ENCODE assay signal across 8 cellular contexts in the genomic region with DNA sequence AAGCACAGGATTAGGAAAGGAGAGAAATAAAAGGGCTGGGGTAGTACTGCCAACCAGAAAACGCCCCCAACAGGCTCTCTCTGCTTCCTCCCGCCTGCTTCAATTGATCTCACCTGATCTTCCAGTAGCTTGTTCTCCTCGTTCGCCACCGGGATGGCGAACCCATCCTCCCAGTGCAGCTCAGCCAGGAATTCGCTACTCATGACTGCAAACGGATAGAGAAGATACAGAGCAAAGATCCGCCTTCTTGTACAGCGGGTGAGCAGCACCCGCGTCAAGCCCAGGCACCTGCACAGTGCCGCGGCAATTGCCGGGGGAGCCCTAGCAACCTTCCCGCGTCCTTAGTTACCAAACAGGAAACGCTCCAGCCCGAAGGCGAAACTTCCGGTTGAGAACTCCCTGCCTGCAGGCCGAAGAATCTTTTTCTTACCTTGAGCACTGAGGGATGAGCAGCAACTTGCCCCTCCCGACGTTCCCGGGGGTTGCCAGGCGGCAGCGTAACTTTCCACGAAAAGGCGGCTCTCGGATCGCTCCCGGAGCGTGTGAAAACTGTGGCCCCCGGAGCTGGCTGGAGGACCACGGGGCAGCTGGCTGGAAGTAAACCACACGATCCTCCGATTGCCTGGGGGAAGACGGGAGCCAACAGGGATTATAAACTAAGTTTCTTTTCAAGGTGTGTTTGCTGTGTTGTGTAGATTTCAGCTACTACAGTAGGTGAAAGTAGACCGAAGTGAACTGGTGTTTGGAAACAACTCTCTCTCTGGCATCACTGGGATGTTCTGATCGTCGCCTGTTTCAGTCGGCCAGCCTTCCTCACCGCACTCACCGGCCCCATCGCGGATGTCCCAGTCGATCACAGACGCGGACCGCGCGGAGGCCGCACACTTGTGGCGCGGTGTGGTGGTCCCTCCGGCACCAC. TPM values are rescaled to one million over a fixed set of nuclear protein-coding genes. Genes with fewer than 3 reads are reported as not detected.
DNase-seq lines count a peak whose midpoint lies in the region; ATAC-seq and TF ChIP-seq lines count a peak whose summit lies in the region.

Gene CCDC39, minus strand, starts transcription at position 312 of the 919 bp plus-strand sequence. Its CDS starts 109 bp downstream, at position 203.

- H4K20me1 ChIP-seq in BLaER1 treated with 17β-estradiol and CSF1 and Interleukin-3, amounts not matched to agents 10 nM and 100 nM, result no peaks in the 10 kb centered on the region

- intact Hi-C loops in esophagus squamous epithelium (cut with DNase I), result no loop called here

- peaks cover 0 to 39% (median 10%) of the 10 kb centered on the region in 7 donors for H3K9me3 Mint-ChIP-seq in naive B cell
- H3K9me3 Mint-ChIP-seq in stimulated activated effector memory CD8-positive, alpha-beta T cell treated with anti-CD3 and anti-CD28 coated beads, Interleukin-12 subunit alpha, Interleukin-12 subunit beta, amount 100 ng/mL, for 72 hours, result peaks cover 2% of the 10 kb centered on the region

- peaks cover 0 to 19% of the 10 kb centered on the region in 2 donors for H3K36me3 Mint-ChIP-seq in naive B cell
- no peaks in the 10 kb centered on the region for H3K36me3 Mint-ChIP-seq in stimulated activated effector memory CD8-positive, alpha-beta T cell treated with anti-CD3 and anti-CD28 coated beads, Interleukin-12 subunit alpha, Interleukin-12 subunit beta, amount 100 ng/mL, for 72 hours

- no peak within 1 kb of the TSS for H3K9ac ChIP-seq in BLaER1 treated with 17β-estradiol and CSF1 and Interleukin-3, amounts not matched to agents 10 nM and 100 nM

- no peak for TF ChIP-seq POLR2A in esophagus squamous epithelium (IDR thresholded peaks at IDR 0.05)

- peaks cover 26 to 37% (median 30%) of the 10 kb centered on the region in 11 experiments for H3K27me3 ChIP-seq in BLaER1 treated with 17β-estradiol and CSF1 and Interleukin-3, amounts not matched to agents 10 nM and 100 nM
- peaks cover 0 to 50% (median 5%) of the 10 kb centered on the region in 4 donors for H3K27me3 ChIP-seq in esophagus squamous epithelium

- no peaks in the 10 kb centered on the region; a peak in 2 of 22 replicates for H3K36me3 ChIP-seq in BLaER1 treated with 17β-estradiol and CSF1 and Interleukin-3, amounts not matched to agents 10 nM and 100 nM
- no peaks in the 10 kb centered on the region for H3K36me3 ChIP-seq in esophagus squamous epithelium

- H3K4me3 ChIP-seq in BLaER1 treated with 17β-estradiol and CSF1 and Interleukin-3, amounts not matched to agents 10 nM and 100 nM, result peak within 1 kb of the TSS in 8 of 10 experiments; percentile 24 to 59 (median 41); a peak in 16 of 20 replicates
- peak within 1 kb of the TSS; percentile 28 to 71 (median 45) for H3K4me3 ChIP-seq in esophagus squamous epithelium

- DNase-seq in NCI-H774 (lab: John Stamatoyannopoulos, UW) (peak; percentile 95), activated T-cell treated with anti-CD3 and anti-CD28 coated beads for 48 hours (ENCODE audit: low read depth) (peak; percentile 67), esophagus squamous epithelium (lab: John Stamatoyannopoulos, UW) (no peak), naive B cell (peak; percentile 12)
- peak; percentile 39 to 71 for DNase-seq in stimulated activated effector memory CD8-positive, alpha-beta T cell treated with anti-CD3 and anti-CD28 coated beads, Interleukin-12 subunit alpha, Interleukin-12 subunit beta, amount 100 ng/mL, for 72 hours (ENCODE audit: low spot score in 2 of 2)

- peak within 1 kb of the TSS; percentile 11 to 68 (median 43); a peak in 19 of 22 replicates for H3K4me2 ChIP-seq in BLaER1 treated with 17β-estradiol and CSF1 and Interleukin-3, amounts not matched to agents 10 nM and 100 nM

- no peak for TF ChIP-seq CTCF in esophagus squamous epithelium (IDR thresholded peaks at IDR 0.05)

- H3K4me1 Mint-ChIP-seq in naive B cell, result peaks cover 13 to 18% (median 18%) of the 10 kb centered on the region in 3 donors
- H3K4me1 Mint-ChIP-seq in stimulated activated effector memory CD8-positive, alpha-beta T cell treated with anti-CD3 and anti-CD28 coated beads, Interleukin-12 subunit alpha, Interleukin-12 subunit beta, amount 100 ng/mL, for 72 hours, result peaks cover 16% of the 10 kb centered on the region

- H3K27ac ChIP-seq in BLaER1 treated with 17β-estradiol and CSF1 and Interleukin-3, amounts not matched to agents 10 nM and 100 nM, result no peak within 1 kb of the TSS
- H3K27ac ChIP-seq in esophagus squamous epithelium, result no peak within 1 kb of the TSS

- peak within 1 kb of the TSS; percentile 79 to 95 (median 85) for H3K4me3 Mint-ChIP-seq in naive B cell
- H3K4me3 Mint-ChIP-seq in stimulated activated effector memory CD8-positive, alpha-beta T cell treated with anti-CD3 and anti-CD28 coated beads, Interleukin-12 subunit alpha, Interleukin-12 subunit beta, amount 100 ng/mL, for 72 hours, result peak within 1 kb of the TSS; percentile 79

- peaks cover 44 to 50% (median 45%) of the 10 kb centered on the region in 3 donors for H3K27me3 Mint-ChIP-seq in naive B cell

- H3K9me3 ChIP-seq in BLaER1 treated with 17β-estradiol and CSF1 and Interleukin-3, amounts not matched to agents 10 nM and 100 nM (replicated peaks in 1 of 11), result peaks cover 11 to 17% (median 13%) of the 10 kb centered on the region in 11 experiments
- H3K9me3 ChIP-seq in esophagus squamous epithelium, result no peaks in the 10 kb centered on the region

- peak within 1 kb of the TSS in 4 of 6 donors; percentile 14 to 83 (median 44) for H3K27ac Mint-ChIP-seq in naive B cell
- peak within 1 kb of the TSS; percentile 68 for H3K27ac Mint-ChIP-seq in stimulated activated effector memory CD8-positive, alpha-beta T cell treated with anti-CD3 and anti-CD28 coated beads, Interleukin-12 subunit alpha, Interleukin-12 subunit beta, amount 100 ng/mL, for 72 hours

- 3 to 9% methylated on average over 24 to 35 of the region's 56 CpGs for WGBS in esophagus squamous epithelium, 2 donors

- ATAC-seq in GM19328 (IDR thresholded peaks at IDR 0.05; ENCODE audit: unreplicated experiment) (peak; percentile 97), HG03457 (IDR thresholded peaks at IDR 0.05; ENCODE audit: unreplicated experiment) (peak; percentile 96), naive B cell (ENCODE audit: low read depth in 2 of 2) (peak; percentile 79 to 85)
- ATAC-seq in stimulated activated effector memory CD8-positive, alpha-beta T cell treated with anti-CD3 and anti-CD28 coated beads, Interleukin-12 subunit alpha, Interleukin-12 subunit beta, amount 100 ng/mL, for 72 hours, result peak; percentile 91

- H3K4me1 ChIP-seq in BLaER1 treated with 17β-estradiol and CSF1 and Interleukin-3, amounts not matched to agents 10 nM and 100 nM, result peaks cover 0 to 6% (median 2%) of the 10 kb centered on the region in 10 experiments; a peak in 3 of 20 replicates
- H3K4me1 ChIP-seq in esophagus squamous epithelium, result peaks cover 6 to 22% (median 16%) of the 10 kb centered on the region in 3 donors

RNA-seq across cellular contexts. Expression of gene CCDC39, which starts in this region (rescaled TPM):
- total RNA-seq in esophagus squamous epithelium, result not detected
- not detected for polyA plus RNA-seq in naive B cell (ENCODE audit: low read depth in 6 of 6)

Comparison
In these comparisons a context has a peak if more than half of its experiments do, and no peak if none do; other contexts are left out.
1. Peak in DNase-seq and ATAC-seq in naive B cell; RNA of the gene not detected or under 1 TPM.